ENCODE assay signal across 1 cellular context in genomic region chr14:22852940-22853767, GRCh38.
A peak's percentile ranks its signal among the peaks of the same experiment; 100 is the strongest.
TF ChIP-seq lines count a peak whose summit lies in the region.

No MANE protein-coding gene starts in this region.

TF ChIP-seq in H1, 55 proteins besides CTCF, POLR2A, EP300 and RAD21:
- TF ChIP-seq CHD1 (IDR thresholded peaks at IDR 0.05; ENCODE audit: low read depth, low read length) = no peak
- TF ChIP-seq TCF12 (IDR thresholded peaks at IDR 0.05; ENCODE audit: low read depth, low read length) = 0 out of 2 replicates have a peak, but pooled peaks have one; percentile 7
- TF ChIP-seq MAFK (IDR thresholded peaks at IDR 0.05; ENCODE audit: low read depth, low read length) = no peak
- no peak for TF ChIP-seq JUN (IDR thresholded peaks at IDR 0.05; ENCODE audit: low read depth, low read length)
- peak; percentile 45; the same call in 1 of the 2 replicates for TF ChIP-seq ATF2 (IDR thresholded peaks at IDR 0.05; ENCODE audit: low read length)
- no peak for TF ChIP-seq ZNF274 (IDR thresholded peaks at IDR 0.05; ENCODE audit: borderline replicate concordance, extremely low read depth, low read length)
- peak; percentile 67; the same call in 1 of the 2 replicates for TF ChIP-seq RBBP5 (IDR thresholded peaks at IDR 0.05; ENCODE audit: borderline replicate concordance, low read depth, low read length)
- 0 out of 2 replicates have a peak, but pooled peaks have one; percentile 15 for TF ChIP-seq E2F6 (IDR thresholded peaks at IDR 0.05)
- no peak for TF ChIP-seq CHD2 (IDR thresholded peaks at IDR 0.05; ENCODE audit: low read length)
- 0 out of 2 replicates have a peak, but pooled peaks have one; percentile 0 for TF ChIP-seq CEBPB (IDR thresholded peaks at IDR 0.05; ENCODE audit: low read depth, low read length)
- peak; percentile 74 for TF ChIP-seq YY1 (IDR thresholded peaks at IDR 0.05; ENCODE audit: low read depth, low read length)
- peak in 1 of 2 experiments; percentile 67; a peak in 1 of 4 replicates for TF ChIP-seq HDAC2 (IDR thresholded peaks at IDR 0.05; ENCODE audit: borderline replicate concordance in 1 of 2, low read depth in 2 of 2, low read length in 2 of 2)
- TF ChIP-seq BACH1 (IDR thresholded peaks at IDR 0.05; ENCODE audit: low read length) = peak; percentile 65
- TF ChIP-seq POU5F1 (IDR thresholded peaks at IDR 0.05; ENCODE audit: low read depth, low read length) = no peak
- peak in 1 of 2 experiments; percentile 66; a peak in 1 of 4 replicates for TF ChIP-seq SIN3A (conservative IDR thresholded peaks at IDR 0.05 in 1 of 2, IDR thresholded peaks at IDR 0.05 in 1 of 2; ENCODE audit: low read depth in 1 of 2, low read length in 2 of 2)
- peak; percentile 53; the same call in 1 of the 2 replicates for TF ChIP-seq JUND (IDR thresholded peaks at IDR 0.05; ENCODE audit: low read length)
- peak; percentile 58; the same call in 1 of the 2 replicates for TF ChIP-seq TBP (IDR thresholded peaks at IDR 0.05; ENCODE audit: low read depth, low read length)
- TF ChIP-seq SIRT6 (IDR thresholded peaks at IDR 0.05; ENCODE audit: low read length) = no peak
- TF ChIP-seq SIX5 (IDR thresholded peaks at IDR 0.05; ENCODE audit: low read depth, low read length) = no peak
- no peak for TF ChIP-seq SUZ12 (IDR thresholded peaks at IDR 0.05; ENCODE audit: low read length)
- TF ChIP-seq MAX (IDR thresholded peaks at IDR 0.05) = peak; percentile 83
- no peak for TF ChIP-seq KDM4A (IDR thresholded peaks at IDR 0.05; ENCODE audit: low read depth, low read length, severe bottlenecking)
- no peak for TF ChIP-seq PHF8 (conservative IDR thresholded peaks at IDR 0.05; ENCODE audit: low read depth, low read length)
- TF ChIP-seq POLR2AphosphoS5 (IDR thresholded peaks at IDR 0.05; ENCODE audit: low read depth, low read length) = peak; percentile 54; the same call in 1 of the 2 replicates
- TF ChIP-seq KDM1A (IDR thresholded peaks at IDR 0.05; ENCODE audit: borderline replicate concordance, low read length) = no peak
- peak; percentile 35; the same call in 1 of the 2 replicates for TF ChIP-seq CREB1 (IDR thresholded peaks at IDR 0.05)
